Comparison of ENCODE assay signal across 25 cellular contexts in the genomic region with DNA sequence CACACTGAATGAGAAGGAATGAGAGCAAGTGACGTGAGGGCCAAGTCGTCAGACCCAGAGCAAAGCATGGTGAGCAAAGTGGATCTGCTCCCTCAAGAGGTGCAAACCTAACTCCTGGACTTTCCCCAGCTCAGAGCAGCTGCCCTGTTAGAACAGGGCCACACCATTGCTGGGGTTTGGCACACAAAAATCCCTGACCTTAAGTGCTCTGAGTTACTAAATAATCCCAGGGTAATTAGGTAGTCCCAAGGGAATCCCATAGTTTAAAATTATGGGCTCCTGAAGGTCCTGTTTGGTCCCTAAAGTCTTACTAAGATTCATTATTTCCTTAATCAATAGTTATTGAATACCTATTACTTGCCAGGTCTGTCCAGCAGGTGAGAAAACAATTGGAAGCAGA.
DNase-seq lines count a peak whose midpoint lies in the region; ATAC-seq, FAIRE-seq and TF ChIP-seq lines count a peak whose summit lies in the region.
"Had no signal": no experiment of that assay in that cellular context is flagged by ENCODE, and none has a peak within 500 bp of the region (broad histone marks: within the 10 kb centered on the region; RNA-seq: fewer than 3 reads in every experiment).

No MANE protein-coding gene starts in this region.

- H3K4me3 ChIP-seq in HepG2 (replicated peaks in 1 of 3; ENCODE audit: insufficient read depth in 1 of 3, low read depth in 2 of 3, low read length in 3 of 3), result no peak overlapping the region
- no peak overlapping the region for H3K4me3 ChIP-seq in right lobe of liver
- H3K4me3 ChIP-seq in ovary, result no peak overlapping the region

- no peak for TF ChIP-seq EP300 in HepG2 (IDR thresholded peaks at IDR 0.05; ENCODE audit: low read depth in 2 of 2, low read length in 2 of 2)
- TF ChIP-seq EP300 in HepG2 (CRISPR knock-in tag; IDR thresholded peaks at IDR 0.05; ENCODE audit: borderline replicate concordance), result no peak
- no peak for TF ChIP-seq EP300 in ovary (IDR thresholded peaks at IDR 0.05)

- no peak overlapping the region for H3K27ac ChIP-seq in HepG2 (ENCODE audit: extremely low read length, insufficient read depth, low read length)
- no peak overlapping the region for H3K27ac ChIP-seq in right lobe of liver
- peak overlapping the region; percentile 43 to 88 for H3K27ac ChIP-seq in ovary
- H3K27ac ChIP-seq: 22Rv1, C4-2B had no signal

- in situ Hi-C loops in HepG2 (cut with HindIII; ENCODE audit: extremely low pct_ligation_motif_present, low pct_unique_long_range_greater_than_20kb), result loop anchor here (10.0 kb wide), 1 partner anchor 403 kb away; a partner anchor contains a TSS

- H3K4me2 ChIP-seq in HepG2 (ENCODE audit: low read depth, low read length), result peak overlapping the region; percentile 3; the same call in 1 of the 2 replicates
- H3K4me2 ChIP-seq: SK-N-SH had no signal

- H3K9ac ChIP-seq in HepG2 (ENCODE audit: insufficient read depth, low read depth, low read length), result no peak overlapping the region
- H3K9ac ChIP-seq: SK-N-SH had no signal

- CTCF ChIA-PET in HepG2 (lab: Yijun Ruan, JAX; ENCODE audit: low intra/inter-chr PET ratio, low total read pairs), result no interaction called here

- intact Hi-C loops in HepG2 (cut with micrococcal nuclease; ENCODE audit: unreplicated experiment) (loop anchor here (10.0 kb wide), 1 partner anchor 347 kb away; no protein-coding TSS in a partner anchor), right lobe of liver (cut with DNase I) (loop anchor here in 1 of 2 donors (10.0 kb wide), 1 partner anchor 243 kb away; no protein-coding TSS in a partner anchor), ovary (cut with DNase I) (loop anchor here in 1 of 4 donors (10.0 kb wide), 1 partner anchor 243 kb away; no protein-coding TSS in a partner anchor)

- H3K36me3 ChIP-seq in HepG2 (replicated peaks in 1 of 2; ENCODE audit: control insufficient read depth in 1 of 2, insufficient read depth in 2 of 2, low read length in 2 of 2) (no peaks in the 10 kb centered on the region), right lobe of liver (no peaks in the 10 kb centered on the region), ovary (no peaks in the 10 kb centered on the region)

- 38% methylated on average over 2 of the region's 2 CpGs for WGBS in HepG2 (ENCODE audit: low lambda C conversion rate)
- 63% methylated on average over 2 of the region's 2 CpGs for WGBS in right lobe of liver (ENCODE audit: insufficient coverage, low coverage, low lambda C conversion rate, missing lambda C conversion rate)
- whole genome bisulfite sequencing in ovary, 3 donors, result 93 to 96% (median 96%) methylated on average over 2 of the region's 2 CpGs

- H2AFZ ChIP-seq in HepG2 (ENCODE audit: low read length), result no peak overlapping the region

- no peaks in the 10 kb centered on the region for H3K9me3 ChIP-seq in HepG2 (ENCODE audit: low read length)
- no peaks in the 10 kb centered on the region for H3K9me3 ChIP-seq in right lobe of liver
- no peaks in the 10 kb centered on the region for H3K9me3 ChIP-seq in ovary
- H3K9me3 ChIP-seq: SK-N-SH had no signal

- no peaks in the 10 kb centered on the region for H3K27me3 ChIP-seq in HepG2 (ENCODE audit: control insufficient read depth in 1 of 2, insufficient read depth in 2 of 2, low read length in 2 of 2)
- H3K27me3 ChIP-seq in right lobe of liver, result no peaks in the 10 kb centered on the region
- H3K27me3 ChIP-seq in ovary, result no peaks in the 10 kb centered on the region

- POLR2A ChIA-PET in HepG2 (lab: Yijun Ruan, JAX), result no interaction called here

- H4K20me1 ChIP-seq in HepG2 (ENCODE audit: insufficient read depth, low read length), result no peaks in the 10 kb centered on the region

- H3K4me1 ChIP-seq in HepG2 (ENCODE audit: insufficient read depth, low read length) (peaks cover 89% of the 10 kb centered on the region), right lobe of liver (no peaks in the 10 kb centered on the region), ovary (ENCODE audit: insufficient read depth) (peaks cover 34% of the 10 kb centered on the region)

- FAIRE-seq in HepG2 (lab: Jason Lieb, UNC), result no peak

- DNase-seq in NCI-H82 (lab: John Stamatoyannopoulos, UW) (peak; percentile 17), NCI-H82 treated with DMSO at 0.1 percent for 48 hours (lab: John Stamatoyannopoulos, UW; ENCODE audit: unreplicated experiment) (no peak), HepG2 (ENCODE audit: low spot score) (no peak), right lobe of liver (no peak), ovary (no peak), T-helper 9 cell (no peak), NCI-H1417 (lab: John Stamatoyannopoulos, UW) (no peak), NCI-H146 treated with DMSO at 0.1 percent for 48 hours (lab: John Stamatoyannopoulos, UW; ENCODE audit: unreplicated experiment) (no peak)
- DNase-seq: ACHN; Calu3; CD8-positive, alpha-beta memory T cell; DMS153; GDM1; GOT3; HCEC 1CT; NCI-H1105; NCI-H1694; NCI-H2081; NCI-H2171; NCI-H524 treated with DMSO at 0.1 percent for 48 hours; PC-3; SIG-M5; SK-N-SH had no signal

- no peaks in the 10 kb centered on the region for H3K79me2 ChIP-seq in HepG2 (ENCODE audit: insufficient read depth, low read length)

- no TSS peak for BruUV-seq in HepG2 (replicated peaks; lab: Mats Ljungman, UMichigan)

- ATAC-seq in HepG2 (no peak), right lobe of liver (no peak)
- ATAC-seq: PC-3 had no signal

- TF ChIP-seq POLR2A in HepG2 (IDR thresholded peaks at IDR 0.05; ENCODE audit: insufficient read depth in 1 of 2, low read depth in 2 of 2, low read length in 2 of 2) (no peak), right lobe of liver (IDR thresholded peaks at IDR 0.05) (no peak), ovary (IDR thresholded peaks at IDR 0.05) (no peak)

- TF ChIP-seq CTCF in HepG2 (CRISPR knock-in tag; IDR thresholded peaks at IDR 0.05), result no peak
- TF ChIP-seq CTCF in right lobe of liver (IDR thresholded peaks at IDR 0.05), result no peak
- no peak for TF ChIP-seq CTCF in ovary (IDR thresholded peaks at IDR 0.05)

- TF ChIP-seq RAD21 in HepG2 (CRISPR knock-in tag; IDR thresholded peaks at IDR 0.05), result no peak

TF ChIP-seq in HepG2, 621 proteins besides CTCF, POLR2A, EP300 and RAD21:
- no peak for TF ChIP-seq GATAD2A (CRISPR knock-in tag; IDR thresholded peaks at IDR 0.05)
- TF ChIP-seq, protein P1, sequence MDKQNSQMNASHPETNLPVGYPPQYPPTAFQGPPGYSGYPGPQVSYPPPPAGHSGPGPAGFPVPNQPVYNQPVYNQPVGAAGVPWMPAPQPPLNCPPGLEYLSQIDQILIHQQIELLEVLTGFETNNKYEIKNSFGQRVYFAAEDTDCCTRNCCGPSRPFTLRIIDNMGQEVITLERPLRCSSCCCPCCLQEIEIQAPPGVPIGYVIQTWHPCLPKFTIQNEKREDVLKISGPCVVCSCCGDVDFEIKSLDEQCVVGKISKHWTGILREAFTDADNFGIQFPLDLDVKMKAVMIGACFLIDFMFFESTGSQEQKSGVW (CRISPR knock-in tag; IDR thresholded peaks at IDR 0.05; ENCODE audit: borderline replicate concordance), result peak; percentile 53; the same call in 1 of the 2 replicates
- no peak for TF ChIP-seq ZBTB42 (CRISPR knock-in tag; IDR thresholded peaks at IDR 0.05)
- no peak; the same call in 1 of the 2 replicates for TF ChIP-seq ZFX (CRISPR knock-in tag; IDR thresholded peaks at IDR 0.05; ENCODE audit: low read depth)
- TF ChIP-seq, protein P2, sequence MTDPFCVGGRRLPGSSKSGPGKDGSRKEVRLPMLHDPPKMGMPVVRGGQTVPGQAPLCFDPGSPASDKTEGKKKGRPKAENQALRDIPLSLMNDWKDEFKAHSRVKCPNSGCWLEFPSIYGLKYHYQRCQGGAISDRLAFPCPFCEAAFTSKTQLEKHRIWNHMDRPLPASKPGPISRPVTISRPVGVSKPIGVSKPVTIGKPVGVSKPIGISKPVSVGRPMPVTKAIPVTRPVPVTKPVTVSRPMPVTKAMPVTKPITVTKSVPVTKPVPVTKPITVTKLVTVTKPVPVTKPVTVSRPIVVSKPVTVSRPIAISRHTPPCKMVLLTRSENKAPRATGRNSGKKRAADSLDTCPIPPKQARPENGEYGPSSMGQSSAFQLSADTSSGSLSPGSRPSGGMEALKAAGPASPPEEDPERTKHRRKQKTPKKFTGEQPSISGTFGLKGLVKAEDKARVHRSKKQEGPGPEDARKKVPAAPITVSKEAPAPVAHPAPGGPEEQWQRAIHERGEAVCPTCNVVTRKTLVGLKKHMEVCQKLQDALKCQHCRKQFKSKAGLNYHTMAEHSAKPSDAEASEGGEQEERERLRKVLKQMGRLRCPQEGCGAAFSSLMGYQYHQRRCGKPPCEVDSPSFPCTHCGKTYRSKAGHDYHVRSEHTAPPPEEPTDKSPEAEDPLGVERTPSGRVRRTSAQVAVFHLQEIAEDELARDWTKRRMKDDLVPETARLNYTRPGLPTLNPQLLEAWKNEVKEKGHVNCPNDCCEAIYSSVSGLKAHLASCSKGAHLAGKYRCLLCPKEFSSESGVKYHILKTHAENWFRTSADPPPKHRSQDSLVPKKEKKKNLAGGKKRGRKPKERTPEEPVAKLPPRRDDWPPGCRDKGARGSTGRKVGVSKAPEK (CRISPR knock-in tag; IDR thresholded peaks at IDR 0.05; ENCODE audit: borderline replicate concordance), result no peak
- no peak for TF ChIP-seq HNF4A (CRISPR knock-in tag; IDR thresholded peaks at IDR 0.05)
- TF ChIP-seq ZNF878 (CRISPR knock-in tag; IDR thresholded peaks at IDR 0.05), result no peak
- TF ChIP-seq NFKB2 (CRISPR knock-in tag; IDR thresholded peaks at IDR 0.05; ENCODE audit: borderline replicate concordance), result no peak
- TF ChIP-seq ZNF331 (CRISPR knock-in tag; IDR thresholded peaks at IDR 0.05), result no peak

Comparison
In these comparisons a context has a peak if more than half of its experiments do, and no peak if none do; other contexts are left out.
1. H3K27ac ChIP-seq: peak in ovary (2 of 2); none in HepG2 (single experiment) and right lobe of liver (0 of 3).